Comparison of ENCODE assay signal across 17 cellular contexts in genomic region chr4:112377701-112378620, GRCh38.
DNase-seq lines count a peak whose midpoint lies in the region; ATAC-seq, FAIRE-seq and TF ChIP-seq lines count a peak whose summit lies in the region.
"Had no signal": no experiment of that assay in that cellular context is flagged by ENCODE, and none has a peak within 500 bp of the region (broad histone marks: within the 10 kb centered on the region; RNA-seq: fewer than 3 reads in every experiment).

No MANE protein-coding gene starts in this region.

- FAIRE-seq in frontal cortex (lab: Jason Lieb, UNC), result no peak
- FAIRE-seq: D721Med had no signal

- TF ChIP-seq CTCF in neural progenitor cell (IDR thresholded peaks at IDR 0.05), result no peak

- peaks cover 60% of the 10 kb centered on the region for H3K4me1 ChIP-seq in neural progenitor cell

- no peaks in the 10 kb centered on the region for H3K36me3 ChIP-seq in neural progenitor cell

- no peaks in the 10 kb centered on the region for H3K9me3 ChIP-seq in neural progenitor cell (ENCODE audit: low read depth)

- no peak overlapping the region for H3K9ac ChIP-seq in neural progenitor cell

- H3K4me3 ChIP-seq in neural progenitor cell, result no peak overlapping the region

- no peak for ATAC-seq in activated T-cell treated with anti-CD3 and anti-CD28 coated beads, Interleukin-2, amount 50 U/mL, for 72 hours (replicated peaks in 1 of 2)

- no peak overlapping the region for H3K4me3 Mint-ChIP-seq in activated T-cell treated with anti-CD3 and anti-CD28 coated beads, Interleukin-2, amount 50 U/mL, for 72 hours
- H3K4me3 Mint-ChIP-seq in neural progenitor cell, result peak overlapping the region; percentile 16
- H3K4me3 Mint-ChIP-seq: CD4-positive, alpha-beta memory T cell; HFFc6 had no signal

- peak overlapping the region; percentile 63 for H3K4me2 ChIP-seq in neural progenitor cell

- no peaks in the 10 kb centered on the region for H3K27me3 Mint-ChIP-seq in activated T-cell treated with anti-CD3 and anti-CD28 coated beads, Interleukin-2, amount 50 U/mL, for 72 hours (ENCODE audit: low read depth)
- H3K27me3 Mint-ChIP-seq in neural progenitor cell (ENCODE audit: insufficient read depth, low read depth), result peaks cover 8% of the 10 kb centered on the region
- H3K27me3 Mint-ChIP-seq: CD4-positive, alpha-beta memory T cell had no signal

- H3K36me3 Mint-ChIP-seq in activated T-cell treated with anti-CD3 and anti-CD28 coated beads, Interleukin-2, amount 50 U/mL, for 72 hours (ENCODE audit: insufficient read depth in 2 of 2), result peaks cover 0 to 10% of the 10 kb centered on the region in 2 donors
- peaks cover 2% of the 10 kb centered on the region for H3K36me3 Mint-ChIP-seq in neural progenitor cell

- no peaks in the 10 kb centered on the region for H4K20me1 ChIP-seq in neural progenitor cell (ENCODE audit: low read depth)

- H3K4me1 Mint-ChIP-seq in activated T-cell treated with anti-CD3 and anti-CD28 coated beads, Interleukin-2, amount 50 U/mL, for 72 hours (ENCODE audit: low read depth), result peaks cover 5% of the 10 kb centered on the region
- peaks cover 42% of the 10 kb centered on the region for H3K4me1 Mint-ChIP-seq in neural progenitor cell
- H3K4me1 Mint-ChIP-seq: CD4-positive, alpha-beta memory T cell had no signal

- H2AFZ ChIP-seq in neural progenitor cell (replicated peaks), result no peak overlapping the region

- no peaks in the 10 kb centered on the region for H3K9me3 Mint-ChIP-seq in activated T-cell treated with anti-CD3 and anti-CD28 coated beads, Interleukin-2, amount 50 U/mL, for 72 hours
- H3K9me3 Mint-ChIP-seq in neural progenitor cell, result peaks cover 8% of the 10 kb centered on the region
- H3K9me3 Mint-ChIP-seq: CD4-positive, alpha-beta memory T cell; HFFc6 had no signal

- H3F3A ChIP-seq in neural progenitor cell (ENCODE audit: low read depth), result peaks cover 48% of the 10 kb centered on the region

- peak overlapping the region; percentile 62 for H3K27ac Mint-ChIP-seq in activated T-cell treated with anti-CD3 and anti-CD28 coated beads, Interleukin-2, amount 50 U/mL, for 72 hours
- no peak overlapping the region for H3K27ac Mint-ChIP-seq in neural progenitor cell

- H3K79me2 ChIP-seq in neural progenitor cell (ENCODE audit: low read depth), result no peaks in the 10 kb centered on the region

- no peak overlapping the region for H3K27ac ChIP-seq in neural progenitor cell
- H3K27ac ChIP-seq: 22Rv1 had no signal

- DNase-seq in activated T-cell treated with anti-CD3 and anti-CD28 coated beads, Interleukin-2, amount 50 U/mL, for 72 hours, result no peak
- DNase-seq in activated T-cell treated with anti-CD3 and anti-CD28 coated beads for 4 hours, result no peak
- DNase-seq in ecto neural progenitor cell (ENCODE audit: low spot score), result peak; percentile 50
- peak; percentile 86 for DNase-seq in neural progenitor cell (ENCODE audit: low spot score)
- DNase-seq in stimulated activated CD4-positive, alpha-beta T cell treated with anti-CD3 and anti-CD28 coated beads, Interleukin-1b, Interleukin-23, amount 100 ng/mL, for 48 hours, result no peak
- no peak for DNase-seq in CD1c-positive myeloid dendritic cell (ENCODE audit: extremely low spot score)
- DNase-seq in frontal cortex (ENCODE audit: low spot score in 2 of 2), result no peak
- DNase-seq: C1 segment of cervical spinal cord; CD4-positive, alpha-beta memory T cell; DMS153; DMS79 treated with DMSO at 0.1 percent for 48 hours; GDM1; GOT3; HCEC 1CT had no signal

- H3K27me3 ChIP-seq in neural progenitor cell, result peaks cover 22% of the 10 kb centered on the region

Comparison
In these comparisons a context has a peak if more than half of its experiments do, and no peak if none do; other contexts are left out.
1. DNase-seq: peak in ecto neural progenitor cell (single experiment) and neural progenitor cell (single experiment); none in activated T-cell treated with anti-CD3 and anti-CD28 coated beads, Interleukin-2, amount 50 U/mL, for 72 hours (0 of 2), activated T-cell treated with anti-CD3 and anti-CD28 coated beads for 4 hours (single experiment), stimulated activated CD4-positive, alpha-beta T cell treated with anti-CD3 and anti-CD28 coated beads, Interleukin-1b, Interleukin-23, amount 100 ng/mL, for 48 hours (single experiment), CD1c-positive myeloid dendritic cell (single experiment) and frontal cortex (0 of 2).